8 cellular contexts compared by ENCODE assay signal in genomic region chr6:166097914-166098522, GRCh38.
A peak's percentile ranks its signal among the peaks of the same experiment; 100 is the strongest.
DNase-seq lines count a peak whose midpoint lies in the region; TF ChIP-seq lines count a peak whose summit lies in the region.

No MANE protein-coding gene starts in this region.

- DNase-seq in HEK293T (ENCODE audit: extremely low spot score) (peak; percentile 89), NCI-H524 (lab: John Stamatoyannopoulos, UW) (peak; percentile 52 to 71), fibroblast of the conjunctiva (ENCODE audit: low read depth) (peak; percentile 68), stromal cell of bone marrow (ENCODE audit: low read depth) (peak; percentile 45), NCI-H187 (lab: John Stamatoyannopoulos, UW) (no peak)
- DNase-seq in activated T-cell treated with anti-CD3 and anti-CD28 coated beads, Interleukin-2, amount 50 U/mL, for 1 hour, result peak; percentile 35

- H3K27ac Mint-ChIP-seq in nephron, result no peak overlapping the region

- CTCF ChIA-PET in HEK293T (lab: Yijun Ruan, JAX), result interaction anchor here (0.6 to 1.8 kb wide), 9 partner anchors 92 to 214 kb away, joined by 3 to 8 read pairs (median 4); no protein-coding TSS in a partner anchor

- peaks cover 4% of the 10 kb centered on the region for H3K4me1 Mint-ChIP-seq in nephron

- POLR2A ChIA-PET in HEK293T (lab: Yijun Ruan, JAX), result no interaction called here

- peaks cover 29% of the 10 kb centered on the region for H3K27me3 Mint-ChIP-seq in nephron (ENCODE audit: low read depth)

- H3K9me3 Mint-ChIP-seq in nephron, result peaks cover 25% of the 10 kb centered on the region

- TF ChIP-seq CTCF in GM12872 (IDR thresholded peaks at IDR 0.05; ENCODE audit: insufficient read depth, low read depth, low read length), result peak; percentile 86
- peak; percentile 88 to 95 (median 93) for TF ChIP-seq CTCF in nephron (IDR thresholded peaks at IDR 0.05; ENCODE audit: unreplicated experiment in 3 of 3)

- peak overlapping the region; percentile 66 to 86 (median 81) for H3K4me3 Mint-ChIP-seq in nephron

- H3K36me3 Mint-ChIP-seq in nephron (ENCODE audit: low read depth), result peaks cover 5% of the 10 kb centered on the region

TF ChIP-seq in HEK293T, 16 proteins besides CTCF, POLR2A, EP300 and RAD21:
- TF ChIP-seq HDGF (IDR thresholded peaks at IDR 0.05; ENCODE audit: borderline replicate concordance), result no peak
- TF ChIP-seq L3MBTL2 (conservative IDR thresholded peaks at IDR 0.05), result 0 out of 2 replicates have a peak, but pooled peaks have one; percentile 18

Comparison
In these comparisons a context has a peak if more than half of its experiments do, and no peak if none do; other contexts are left out.
1. DNase-seq: peak in HEK293T (single experiment), NCI-H524 (2 of 2), activated T-cell treated with anti-CD3 and anti-CD28 coated beads, Interleukin-2, amount 50 U/mL, for 1 hour (single experiment), fibroblast of the conjunctiva (single experiment) and stromal cell of bone marrow (single experiment); none in NCI-H187 (0 of 2).